1 cellular context compared by ENCODE assay signal in the genomic region with DNA sequence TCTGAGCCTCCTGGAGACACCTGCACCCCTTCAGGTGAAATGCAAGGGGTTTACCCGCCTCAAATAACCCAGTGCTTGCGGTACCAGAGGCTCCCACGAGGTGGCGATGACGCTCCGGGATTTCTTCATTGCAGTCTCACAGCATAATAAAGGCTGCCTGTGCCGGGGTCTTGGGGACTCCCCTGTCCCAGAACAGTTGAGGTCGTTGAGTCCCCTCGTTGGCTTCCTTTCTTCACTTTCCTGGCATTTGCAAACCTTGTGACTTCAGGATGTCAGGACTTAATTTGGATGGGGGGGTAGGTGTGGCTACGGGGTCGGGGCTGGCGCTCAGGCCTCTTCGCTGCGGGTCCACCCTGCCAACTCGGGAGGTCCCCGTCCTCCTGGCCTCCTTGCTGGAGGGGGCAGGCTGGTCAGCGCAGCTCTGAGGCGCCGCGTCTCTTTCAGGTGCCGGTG.
TF ChIP-seq lines count a peak whose summit lies in the region.

No MANE protein-coding gene starts in this region.

TF ChIP-seq in IMR-90, 13 proteins besides CTCF, POLR2A, EP300 and RAD21 (continued from another document):
- no peak for TF ChIP-seq RCOR1 (IDR thresholded peaks at IDR 0.05; ENCODE audit: insufficient replicate concordance, low read length)
- TF ChIP-seq SMC3 (IDR thresholded peaks at IDR 0.05; ENCODE audit: low read depth, low read length): peak; percentile 84
- TF ChIP-seq MAFK (IDR thresholded peaks at IDR 0.05; ENCODE audit: low read depth, low read length): no peak
- no peak for TF ChIP-seq CHD1 (IDR thresholded peaks at IDR 0.05; ENCODE audit: low read depth, low read length)
- TF ChIP-seq, protein P1, sequence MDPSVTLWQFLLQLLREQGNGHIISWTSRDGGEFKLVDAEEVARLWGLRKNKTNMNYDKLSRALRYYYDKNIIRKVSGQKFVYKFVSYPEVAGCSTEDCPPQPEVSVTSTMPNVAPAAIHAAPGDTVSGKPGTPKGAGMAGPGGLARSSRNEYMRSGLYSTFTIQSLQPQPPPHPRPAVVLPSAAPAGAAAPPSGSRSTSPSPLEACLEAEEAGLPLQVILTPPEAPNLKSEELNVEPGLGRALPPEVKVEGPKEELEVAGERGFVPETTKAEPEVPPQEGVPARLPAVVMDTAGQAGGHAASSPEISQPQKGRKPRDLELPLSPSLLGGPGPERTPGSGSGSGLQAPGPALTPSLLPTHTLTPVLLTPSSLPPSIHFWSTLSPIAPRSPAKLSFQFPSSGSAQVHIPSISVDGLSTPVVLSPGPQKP (IDR thresholded peaks at IDR 0.05; ENCODE audit: borderline replicate concordance, low read depth, low read length): no peak
- TF ChIP-seq FOS (IDR thresholded peaks at IDR 0.05; ENCODE audit: low read depth, low read length): no peak
- no peak for TF ChIP-seq NFE2L2 (IDR thresholded peaks at IDR 0.05; ENCODE audit: low read depth, low read length)
